Comparison of ENCODE assay signal across 20 cellular contexts in genomic region chrX:18935893-18936292, GRCh38. TPM values are rescaled to one million over a fixed set of nuclear protein-coding genes. Genes with fewer than 3 reads are reported as not detected.
DNase-seq lines count a peak whose midpoint lies in the region; ATAC-seq, FAIRE-seq and TF ChIP-seq lines count a peak whose summit lies in the region.
"Had no signal": no experiment of that assay in that cellular context is flagged by ENCODE, and none has a peak within 500 bp of the region (broad histone marks: within the 10 kb centered on the region; RNA-seq: fewer than 3 reads in every experiment).

No MANE protein-coding gene starts in this region.

- H3K9me3 ChIP-seq in Peyer's patch: no peaks in the 10 kb centered on the region
- H3K9me3 ChIP-seq in right lobe of liver: no peaks in the 10 kb centered on the region
- no peaks in the 10 kb centered on the region for H3K9me3 ChIP-seq in small intestine (ENCODE audit: control insufficient read depth, low read depth)
- H3K9me3 ChIP-seq: BLaER1, HAP-1 had no signal

- H3K36me3 ChIP-seq in Peyer's patch (peaks cover 0 to 6% (median 0%) of the 10 kb centered on the region in 3 donors), right lobe of liver (peaks cover 0 to 10% (median under 1%) of the 10 kb centered on the region in 4 donors), small intestine (ENCODE audit: control insufficient read depth in 2 of 2, insufficient read depth in 2 of 2, low read length in 2 of 2) (no peaks in the 10 kb centered on the region)

- no peak for FAIRE-seq in small intestine (lab: Jason Lieb, UNC)
- FAIRE-seq: GM12891, GM18507 had no signal

- no peak overlapping the region for H3K4me3 ChIP-seq in Peyer's patch
- no peak overlapping the region for H3K4me3 ChIP-seq in right lobe of liver
- no peak overlapping the region for H3K4me3 ChIP-seq in small intestine (ENCODE audit: low read depth in 1 of 2, low read length in 2 of 2)
- H3K4me3 ChIP-seq: BLaER1, GM23338, HAP-1 had no signal

- intact Hi-C loops in right lobe of liver (cut with DNase I) (no loop called here), Right ventricle myocardium superior (cut with DNase I) (loop anchor here (10.0 kb wide), 1 partner anchor 399 kb away; no protein-coding TSS in a partner anchor)

- H3K27me3 ChIP-seq in Peyer's patch (no peaks in the 10 kb centered on the region), right lobe of liver (no peaks in the 10 kb centered on the region), small intestine (ENCODE audit: control insufficient read depth in 2 of 2, insufficient read depth in 2 of 2, low read length in 2 of 2) (no peaks in the 10 kb centered on the region)

- 34% methylated on average over 10 of the region's 10 CpGs for WGBS in right lobe of liver (ENCODE audit: insufficient coverage, low coverage, low lambda C conversion rate, missing lambda C conversion rate)
- 28 to 59% (median 51%) methylated on average over 10 of the region's 10 CpGs for WGBS in small intestine, 3 donors

- DNase-seq in Peyer's patch (peak in 2 of 3 donors; percentile 51 to 62), left lobe of liver (ENCODE audit: low spot score) (peak; percentile 52), right lobe of liver (peak in 2 of 3 donors; percentile 35 to 57), small intestine (peak; percentile 79), Right ventricle myocardium superior (no peak), SW 1271 (lab: John Stamatoyannopoulos, UW) (no peak), NOMO-1 treated with dmso at 0.1 percent for 144 hours (lab: John Stamatoyannopoulos, UW; ENCODE audit: unreplicated experiment) (no peak)
- DNase-seq: CD4-positive, CD25-positive, alpha-beta regulatory T cell; CD8-positive, alpha-beta T cell; DMS53; DMS79 treated with DMSO at 0.1 percent for 48 hours; GF-D8; HFFc6 had no signal

- TF ChIP-seq CTCF in Peyer's patch (IDR thresholded peaks at IDR 0.05) (no peak), right lobe of liver (IDR thresholded peaks at IDR 0.05) (no peak)

- H3K27ac ChIP-seq in Peyer's patch (peak overlapping the region in 2 of 4 donors; percentile 14 to 53), right lobe of liver (peak overlapping the region in 1 of 3 donors; percentile 40), small intestine (ENCODE audit: low read depth in 1 of 2, low read length in 1 of 2) (no peak overlapping the region)
- H3K27ac ChIP-seq: BLaER1, C4-2B had no signal

- no peak for TF ChIP-seq POLR2A in Peyer's patch (IDR thresholded peaks at IDR 0.05)
- TF ChIP-seq POLR2A in right lobe of liver (IDR thresholded peaks at IDR 0.05): no peak

- peak; percentile 82 for ATAC-seq in left lobe of liver
- peak; percentile 67 to 86 (median 79) for ATAC-seq in right lobe of liver
- ATAC-seq in Right ventricle myocardium superior (ENCODE audit: poor library complexity): no peak
- ATAC-seq in esophagus mucosa: no peak
- ATAC-seq: CD8-positive, alpha-beta T cell; GM23338 had no signal

- H3K4me1 ChIP-seq in Peyer's patch (no peaks in the 10 kb centered on the region), right lobe of liver (peaks cover 0 to 16% (median 0%) of the 10 kb centered on the region in 4 donors), small intestine (ENCODE audit: control insufficient read depth in 2 of 2, insufficient read depth in 1 of 2, low read depth in 1 of 2, low read length in 1 of 2) (no peaks in the 10 kb centered on the region)
- H3K4me1 ChIP-seq: HAP-1 had no signal

RNA-seq across cellular contexts. Expression of gene PHKA2, which starts 48.0 kb away (rescaled TPM):
- total RNA-seq in Peyer's patch (10 to 100 TPM; 34.3 to 98.1 (median 63.7) TPM), left lobe of liver (67.1 TPM), right lobe of liver (100 to 1,000 TPM in 2 of 6 experiments, 10 to 100 TPM in 4; 48.9 to 114 (median 62.1) TPM), Right ventricle myocardium superior (47.6 TPM), esophagus mucosa (8.8 TPM)
- 10 to 100 TPM; 16.8 to 25.3 (median 17.6) TPM for polyA plus RNA-seq in small intestine

Comparison
In these comparisons a context has a peak if more than half of its experiments do, and no peak if none do; other contexts are left out.
1. DNase-seq: peak in Peyer's patch (2 of 3), left lobe of liver (single experiment), right lobe of liver (2 of 3) and small intestine (single experiment); none in Right ventricle myocardium superior (single experiment), SW 1271 (0 of 2) and NOMO-1 treated with dmso at 0.1 percent for 144 hours (single experiment).
2. ATAC-seq: peak in left lobe of liver (single experiment) and right lobe of liver (4 of 4); none in Right ventricle myocardium superior (single experiment) and esophagus mucosa (single experiment).